Comparison of ENCODE assay signal across 14 cellular contexts in the genomic region with DNA sequence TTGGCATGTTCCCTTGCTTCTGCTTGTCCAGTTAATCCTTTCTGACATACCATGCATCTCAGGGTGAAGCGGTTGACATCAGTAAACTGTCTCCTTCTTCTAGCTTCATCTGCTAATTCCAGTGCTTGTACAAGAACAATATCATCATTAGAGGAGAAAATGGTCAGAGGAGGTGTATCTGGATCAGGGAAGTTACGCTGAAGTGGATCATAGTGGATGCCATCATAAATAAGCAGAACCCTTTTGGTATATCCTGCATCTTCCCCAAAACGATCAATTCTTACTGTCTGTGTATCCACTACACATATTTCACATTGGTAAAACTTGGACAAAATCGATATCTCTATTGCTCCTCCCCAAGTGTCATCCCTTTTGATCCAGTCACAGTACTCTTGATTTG. TPM values are rescaled to one million over a fixed set of nuclear protein-coding genes. Genes with fewer than 3 reads are reported as not detected.
A peak's percentile ranks its signal among the peaks of the same experiment; 100 is the strongest.
DNase-seq lines count a peak whose midpoint lies in the region; ATAC-seq, FAIRE-seq and TF ChIP-seq lines count a peak whose summit lies in the region.
"Had no signal": no experiment of that assay in that cellular context is flagged by ENCODE, and none has a peak within 500 bp of the region (broad histone marks: within the 10 kb centered on the region; RNA-seq: fewer than 3 reads in every experiment).

No MANE protein-coding gene starts in this region.

- no peaks in the 10 kb centered on the region for H3K9me3 ChIP-seq in CD8-positive, alpha-beta memory T cell (ENCODE audit: low read length)
- H3K9me3 ChIP-seq in OCI-LY1 (ENCODE audit: low read length), result no peaks in the 10 kb centered on the region
- no peaks in the 10 kb centered on the region for H3K9me3 ChIP-seq in keratinocyte (ENCODE audit: control insufficient read depth, low read depth, low read length)
- H3K9me3 ChIP-seq: spleen had no signal

- ATAC-seq in GM21786 (IDR thresholded peaks at IDR 0.05; ENCODE audit: unreplicated experiment) (no peak), HG02973 (IDR thresholded peaks at IDR 0.05; ENCODE audit: unreplicated experiment) (no peak)
- ATAC-seq: left ventricle myocardium superior had no signal

- peaks cover 5% of the 10 kb centered on the region; the same call in 1 of the 2 replicates for H3F3A ChIP-seq in OCI-LY1 (ENCODE audit: insufficient read depth, low read length)

- CTCF ChIA-PET in CD8-positive, alpha-beta memory T cell (lab: Charles Lee), result interaction anchor here (1.1 to 2.6 kb wide), 3 partner anchors 16 to 34 kb away, joined by 3 to 9 read pairs (median 5); a partner anchor contains a TSS

- peaks cover 41% of the 10 kb centered on the region for H3K79me2 ChIP-seq in OCI-LY1 (ENCODE audit: insufficient read depth, low read length)
- H3K79me2 ChIP-seq in keratinocyte (ENCODE audit: control insufficient read depth, insufficient read depth, low read length), result peaks cover 62% of the 10 kb centered on the region

- no peaks in the 10 kb centered on the region for H3K9me2 ChIP-seq in OCI-LY1 (ENCODE audit: low read depth, low read length)

- dilution Hi-C loops in keratinocyte (cut with MboI; ENCODE audit: extremely low pct_ligation_motif_present, low sequenced_read_pairs), result no loop called here

- peaks cover 0 to 1% of the 10 kb centered on the region in 2 donors for H3K27me3 Mint-ChIP-seq in CD8-positive, alpha-beta memory T cell

- TF ChIP-seq CTCF in OCI-LY1 (IDR thresholded peaks at IDR 0.05; ENCODE audit: low read length) (no peak), keratinocyte (optimal IDR thresholded peaks at IDR 0.05 in 1 of 3, IDR thresholded peaks at IDR 0.05 in 1 of 3, conservative IDR thresholded peaks at IDR 0.05 in 1 of 3; ENCODE audit: extremely low read depth in 1 of 3, insufficient read depth in 2 of 3, low read length in 3 of 3) (no peak)

- no peaks in the 10 kb centered on the region for H3K9me1 ChIP-seq in keratinocyte (ENCODE audit: control insufficient read depth, extremely low read depth, insufficient read depth, low read length)

- no peak overlapping the region for H3K4me3 ChIP-seq in CD8-positive, alpha-beta memory T cell (ENCODE audit: low read length)
- peak overlapping the region; percentile 96 for H3K4me3 ChIP-seq in OCI-LY1 (ENCODE audit: low read depth, low read length, poor library complexity, severe bottlenecking)
- H3K4me3 ChIP-seq in keratinocyte (ENCODE audit: control insufficient read depth in 2 of 3, extremely low read depth in 1 of 3, insufficient read depth in 2 of 3, low read depth in 1 of 3, low read length in 3 of 3), result no peak overlapping the region

- H3K4me1 ChIP-seq in CD8-positive, alpha-beta memory T cell (ENCODE audit: insufficient read depth, low read length), result peaks cover 39% of the 10 kb centered on the region
- H3K4me1 ChIP-seq in OCI-LY1 (ENCODE audit: insufficient read depth, low read length, severe bottlenecking) (peaks cover 61% of the 10 kb centered on the region), keratinocyte (ENCODE audit: control insufficient read depth, extremely low read depth, insufficient read depth, low read length) (peaks cover 50% of the 10 kb centered on the region)

- FAIRE-seq in keratinocyte (lab: Jason Lieb, UNC), result no peak

- H3K9me3 Mint-ChIP-seq in CD8-positive, alpha-beta memory T cell, result no peaks in the 10 kb centered on the region

- H3K4me3 Mint-ChIP-seq in CD8-positive, alpha-beta memory T cell, result peak overlapping the region in 4 of 7 donors; percentile 0 to 100 (median 98)

- DNase-seq in CD8-positive, alpha-beta memory T cell, result no peak
- DNase-seq in keratinocyte (ENCODE audit: low read depth, low spot score), result no peak
- no peak for DNase-seq in NCI-H524 (lab: John Stamatoyannopoulos, UW)
- DNase-seq: foreskin fibroblast; left ventricle myocardium superior; NCI-H2227 treated with DMSO at 0.1 percent for 48 hours; spleen; stimulated activated naive CD4-positive, alpha-beta T cell had no signal

- POLR2A ChIA-PET in CD8-positive, alpha-beta memory T cell (lab: Charles Lee), result no interaction called here

- H3K36me3 Mint-ChIP-seq in CD8-positive, alpha-beta memory T cell, result peaks cover 0 to 61% (median 6%) of the 10 kb centered on the region in 3 donors

- H3K36me3 ChIP-seq in CD8-positive, alpha-beta memory T cell (ENCODE audit: insufficient read depth, low read length), result peaks cover 16% of the 10 kb centered on the region
- H3K36me3 ChIP-seq in OCI-LY1 (ENCODE audit: insufficient read depth, low read length), result peaks cover 51% of the 10 kb centered on the region
- H3K36me3 ChIP-seq in keratinocyte (ENCODE audit: control insufficient read depth in 2 of 2, extremely low read depth in 1 of 2, insufficient read depth in 2 of 2, low read length in 2 of 2), result peaks cover 5 to 23% of the 10 kb centered on the region in 2 experiments

- peak overlapping the region; percentile 91 for H3K4me2 ChIP-seq in OCI-LY1 (ENCODE audit: low read length)
- no peak overlapping the region for H3K4me2 ChIP-seq in keratinocyte (ENCODE audit: control insufficient read depth, extremely low read depth, insufficient read depth, low read depth, low read length)

- peak overlapping the region; percentile 91 for H3K27ac ChIP-seq in CD8-positive, alpha-beta memory T cell (ENCODE audit: low read depth, low read length)
- H3K27ac ChIP-seq in OCI-LY1 (ENCODE audit: low read depth, low read length, poor library complexity, severe bottlenecking), result no peak overlapping the region
- H3K27ac ChIP-seq in keratinocyte (ENCODE audit: control insufficient read depth, insufficient read depth, low read length), result no peak overlapping the region

- no peak overlapping the region for H2AFZ ChIP-seq in OCI-LY1 (ENCODE audit: low read length)
- H2AFZ ChIP-seq in keratinocyte (ENCODE audit: control insufficient read depth, low read length), result no peak overlapping the region

- H3K9ac ChIP-seq in OCI-LY1 (ENCODE audit: low read length), result no peak overlapping the region; the same call in 1 of the 2 replicates
- H3K9ac ChIP-seq in keratinocyte (ENCODE audit: control insufficient read depth, extremely low read depth, insufficient read depth, low read length), result peak overlapping the region; percentile 99

- peak overlapping the region in 4 of 8 donors; percentile 2 to 98 (median 56) for H3K27ac Mint-ChIP-seq in CD8-positive, alpha-beta memory T cell

- no peaks in the 10 kb centered on the region; the same call in 1 of the 2 replicates for H4K20me1 ChIP-seq in OCI-LY1 (ENCODE audit: insufficient read depth, low read length)
- H4K20me1 ChIP-seq in keratinocyte (ENCODE audit: control insufficient read depth, extremely low read depth, insufficient read depth, low read length), result no peaks in the 10 kb centered on the region

- no peaks in the 10 kb centered on the region for H3K27me3 ChIP-seq in CD8-positive, alpha-beta memory T cell (ENCODE audit: insufficient read depth, low read length, poor library complexity, severe bottlenecking)
- H3K27me3 ChIP-seq in OCI-LY1 (ENCODE audit: insufficient read depth, low read length) (no peaks in the 10 kb centered on the region), keratinocyte (ENCODE audit: control insufficient read depth, extremely low read depth, insufficient read depth, low read length) (no peaks in the 10 kb centered on the region)
- H3K27me3 ChIP-seq: cardiac muscle cell, spleen had no signal

- peaks cover 57 to 89% (median 84%) of the 10 kb centered on the region in 3 donors for H3K4me1 Mint-ChIP-seq in CD8-positive, alpha-beta memory T cell

RNA-seq across cellular contexts. Expression of a gene that starts 2.0 kb away (rescaled TPM):
- total RNA-seq in CD8-positive, alpha-beta memory T cell, result 10 to 100 TPM; 10.3 to 10.6 TPM
- polyA plus RNA-seq in CD8-positive, alpha-beta memory T cell, result 0.98 TPM
- polyA plus RNA-seq in keratinocyte, result 3.2 to 5.2 TPM (median 3.4 TPM) in 3 replicates
- polyA plus RNA-seq in keratinocyte (2011; ENCODE audit: low read depth), result 93.0 TPM
- polyA plus RNA-seq in keratinocyte (2011; cell fraction: cytosol; rRNA removed), result 0.71 and 2.0 TPM in 2 replicates
- 7.1 and 10.2 TPM in 2 replicates for polyA plus RNA-seq in keratinocyte (2011; cell fraction: nucleus; rRNA removed)
- polyA plus RNA-seq in keratinocyte (2012; ENCODE audit: low replicate concordance), result 4.4 and 38.4 TPM in 2 replicates
- polyA minus RNA-seq in keratinocyte, result 1.8 to 7.8 TPM (median 3.2 TPM) in 3 replicates
- polyA minus RNA-seq in keratinocyte (2011; cell fraction: cytosol; rRNA and poly(A)+ RNA removed), result 2.7 TPM
- 8.2 and 14.3 TPM in 2 replicates for polyA minus RNA-seq in keratinocyte (2011; cell fraction: nucleus; rRNA and poly(A)+ RNA removed)

RNA-seq across cellular contexts. Expression of a gene that starts 4.0 kb away (rescaled TPM):
- total RNA-seq in CD8-positive, alpha-beta memory T cell, result 1 to 10 TPM; 3.0 to 3.9 TPM
- 0.29 TPM for polyA plus RNA-seq in CD8-positive, alpha-beta memory T cell
- polyA plus RNA-seq in keratinocyte, result 8.7 to 13.9 TPM (median 12.2 TPM) in 3 replicates
- 36.2 TPM for polyA plus RNA-seq in keratinocyte (2011; ENCODE audit: low read depth)
- polyA plus RNA-seq in keratinocyte (2011; cell fraction: cytosol; rRNA removed), result 7.0 and 10.5 TPM in 2 replicates
- polyA plus RNA-seq in keratinocyte (2011; cell fraction: nucleus; rRNA removed), result 22.4 and 25.8 TPM in 2 replicates
- polyA plus RNA-seq in keratinocyte (2012; ENCODE audit: low replicate concordance), result 9.1 and 34.8 TPM in 2 replicates
- polyA minus RNA-seq in keratinocyte, result 8.6 to 27.5 TPM (median 25.9 TPM) in 3 replicates
- 8.8 TPM for polyA minus RNA-seq in keratinocyte (2011; cell fraction: cytosol; rRNA and poly(A)+ RNA removed)
- 20.5 and 30.3 TPM in 2 replicates for polyA minus RNA-seq in keratinocyte (2011; cell fraction: nucleus; rRNA and poly(A)+ RNA removed)

RNA-seq across cellular contexts. Expression of a gene that starts 16.5 kb away (rescaled TPM):
- total RNA-seq in CD8-positive, alpha-beta memory T cell, result not detected
- polyA plus RNA-seq in CD8-positive, alpha-beta memory T cell, result not detected
- 38.8 to 69.2 TPM (median 65.3 TPM) in 3 replicates for polyA plus RNA-seq in keratinocyte
- polyA plus RNA-seq in keratinocyte (2011; ENCODE audit: low read depth), result 55.5 TPM
- 46.7 and 49.2 TPM in 2 replicates for polyA plus RNA-seq in keratinocyte (2011; cell fraction: cytosol; rRNA removed)
- 136 and 166 TPM in 2 replicates for polyA plus RNA-seq in keratinocyte (2011; cell fraction: nucleus; rRNA removed)
- polyA plus RNA-seq in keratinocyte (2012; ENCODE audit: low replicate concordance), result 89.2 and 97.4 TPM in 2 replicates
- polyA minus RNA-seq in keratinocyte, result 45.2 to 149 TPM (median 67.3 TPM) in 3 replicates
- 29.2 TPM for polyA minus RNA-seq in keratinocyte (2011; cell fraction: cytosol; rRNA and poly(A)+ RNA removed)
- 65.2 and 94.2 TPM in 2 replicates for polyA minus RNA-seq in keratinocyte (2011; cell fraction: nucleus; rRNA and poly(A)+ RNA removed)
- total RNA-seq: activated CD8-positive, alpha-beta memory T cell treated with anti-CD3 and anti-CD28 coated beads for 36 hours had no signal

RNA-seq across cellular contexts. Expression of a gene that starts 39.6 kb away (rescaled TPM):
- total RNA-seq in CD8-positive, alpha-beta memory T cell, result under 1 TPM in 1 of 2 experiments, not detected in 1; 0.51 TPM
- polyA plus RNA-seq in CD8-positive, alpha-beta memory T cell, result not detected
- not detected in 3 replicates for polyA plus RNA-seq in keratinocyte
- polyA plus RNA-seq in keratinocyte (2011; ENCODE audit: low read depth), result not detected
- not detected in 2 replicates for polyA plus RNA-seq in keratinocyte (2011; cell fraction: cytosol; rRNA removed)
- polyA plus RNA-seq in keratinocyte (2011; cell fraction: nucleus; rRNA removed), result not detected in 2 replicates
- not detected in 2 replicates for polyA plus RNA-seq in keratinocyte (2012; ENCODE audit: low replicate concordance)
- not detected in 3 replicates for polyA minus RNA-seq in keratinocyte
- 3.5 TPM for polyA minus RNA-seq in keratinocyte (2011; cell fraction: cytosol; rRNA and poly(A)+ RNA removed)
- 1.3 and 1.5 TPM in 2 replicates for polyA minus RNA-seq in keratinocyte (2011; cell fraction: nucleus; rRNA and poly(A)+ RNA removed)
- total RNA-seq: cardiac muscle cell, left ventricle myocardium superior, SK-MEL-5 had no signal
- polyA plus RNA-seq: cardiac muscle cell had no signal

RNA-seq across cellular contexts. Expression of a gene that starts 55.0 kb away (rescaled TPM):
- total RNA-seq in CD8-positive, alpha-beta memory T cell, result not detected
- polyA plus RNA-seq in CD8-positive, alpha-beta memory T cell, result not detected
- polyA plus RNA-seq in keratinocyte, result not detected in 3 replicates
- polyA plus RNA-seq in keratinocyte (2011; ENCODE audit: low read depth), result not detected
- not detected in 2 replicates for polyA plus RNA-seq in keratinocyte (2011; cell fraction: cytosol; rRNA removed)
- polyA plus RNA-seq in keratinocyte (2011; cell fraction: nucleus; rRNA removed), result not detected in 2 replicates
- not detected in 2 replicates for polyA plus RNA-seq in keratinocyte (2012; ENCODE audit: low replicate concordance)
- not detected in 3 replicates for polyA minus RNA-seq in keratinocyte
- polyA minus RNA-seq in keratinocyte (2011; cell fraction: cytosol; rRNA and poly(A)+ RNA removed), result not detected
- polyA minus RNA-seq in keratinocyte (2011; cell fraction: nucleus; rRNA and poly(A)+ RNA removed), result not detected in 2 replicates
- total RNA-seq: activated CD8-positive, alpha-beta memory T cell treated with anti-CD3 and anti-CD28 coated beads for 36 hours; cardiac muscle cell; left ventricle myocardium superior; SK-MEL-5 had no signal
- polyA plus RNA-seq: cardiac muscle cell had no signal

Comparison
In these comparisons a context has a peak if more than half of its experiments do, and no peak if none do; other contexts are left out.
1. RNA of a gene that starts 16.5 kb away (polyA plus RNA-seq): 38.8 to 166 TPM in keratinocyte; not detected in CD8-positive, alpha-beta memory T cell (single experiment); every median in the first group is over 10 times any median in the second.